In the genomic region with DNA sequence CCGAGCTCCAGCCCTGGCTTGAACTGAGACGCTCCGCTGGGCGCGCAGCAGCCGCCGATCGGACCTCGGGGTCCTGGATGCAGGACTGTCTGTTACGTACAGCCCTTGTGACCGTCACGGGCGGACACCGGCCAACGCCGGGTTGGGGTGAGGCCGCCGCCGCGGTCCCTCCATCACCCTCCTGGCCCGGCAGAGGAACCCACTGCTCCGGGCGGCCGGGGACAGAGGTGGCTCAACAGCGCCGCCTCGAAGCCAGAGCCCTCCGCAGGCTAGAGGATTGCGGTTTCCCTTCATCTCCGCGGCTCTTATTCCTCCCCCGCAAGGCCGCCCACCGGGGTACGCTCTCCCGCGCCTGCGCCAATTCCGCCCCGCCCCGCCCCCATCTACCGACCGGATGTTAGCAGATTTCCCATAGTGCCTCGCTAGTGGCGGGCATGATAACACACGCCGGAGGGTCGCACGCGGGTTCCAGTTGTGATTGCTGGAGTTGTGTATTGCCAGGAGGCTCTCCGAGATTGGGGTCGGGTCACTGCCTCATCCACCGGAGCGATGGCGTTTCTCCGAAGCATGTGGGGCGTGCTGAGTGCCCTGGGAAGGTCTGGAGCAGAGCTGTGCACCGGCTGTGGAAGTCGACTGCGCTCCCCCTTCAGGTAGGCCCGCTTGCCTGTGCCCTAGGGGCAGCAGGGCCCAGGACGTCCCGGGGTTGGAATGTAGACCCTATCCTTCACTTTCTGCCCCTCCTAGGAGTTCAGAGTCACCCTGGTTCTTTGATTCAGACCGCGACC, we compare ENCODE assay signal across 8 cellular contexts. TPM values are rescaled to one million over a fixed set of nuclear protein-coding genes. Genes with fewer than 3 reads are reported as not detected.
DNase-seq lines count a peak whose midpoint lies in the region; ATAC-seq and TF ChIP-seq lines count a peak whose summit lies in the region.

Gene TFAM (plus strand): TSS at position 412 of the 785 bp plus-strand sequence. CDS start 138 bp downstream, at position 550.

- H3K4me1 Mint-ChIP-seq in chondrocyte (ENCODE audit: low read depth), result peaks cover 23% of the 10 kb centered on the region

- peak within 1 kb of the TSS; percentile 98 for H3K27ac Mint-ChIP-seq in chondrocyte (ENCODE audit: unreplicated experiment)

- peaks cover 3% of the 10 kb centered on the region for H3K36me3 Mint-ChIP-seq in chondrocyte (ENCODE audit: low read depth)

- H3K4me3 Mint-ChIP-seq in chondrocyte (ENCODE audit: unreplicated experiment), result peak within 1 kb of the TSS; percentile 98

- TF ChIP-seq CTCF in chondrocyte (IDR thresholded peaks at IDR 0.05), result peak; percentile 69

- ATAC-seq in GM19035 (IDR thresholded peaks at IDR 0.05; ENCODE audit: unreplicated experiment) (peak; percentile 92), HG03354 (IDR thresholded peaks at IDR 0.05; ENCODE audit: poor library complexity, severe bottlenecking, unreplicated experiment) (peak; percentile 82)

- H3K9me3 Mint-ChIP-seq in chondrocyte (ENCODE audit: low read depth), result no peaks in the 10 kb centered on the region

- DNase-seq in Ammon's horn (ENCODE audit: low spot score) (peak; percentile 95), NCI-H446 (lab: John Stamatoyannopoulos, UW) (peak; percentile 64 to 86), chondrocyte (ENCODE audit: low spot score) (peak; percentile 95), kidney glomerular epithelial cell (lab: John Stamatoyannopoulos, UW) (peak; percentile 49)
- peak; percentile 94 for DNase-seq in activated CD4-positive, alpha-beta T cell treated with anti-CD3 and anti-CD28 coated beads for 1 hour
- DNase-seq in stimulated activated CD4-positive, alpha-beta T cell treated with anti-CD3 and anti-CD28 coated beads, Interleukin-1b, Interleukin-23, amount 100 ng/mL, for 1 hour (ENCODE audit: low read depth in 2 of 2), result peak; percentile 86 to 97

- H3K27me3 Mint-ChIP-seq in chondrocyte (ENCODE audit: low read depth), result no peaks in the 10 kb centered on the region

RNA-seq across cellular contexts. Expression of gene TFAM, which starts in this region (rescaled TPM):
- 14.8 to 16.1 TPM (median 15.5 TPM) in 3 replicates for total RNA-seq in chondrocyte

Comparison
In these comparisons a context has a peak if more than half of its experiments do, and no peak if none do; other contexts are left out.
1. Peak in every context shown above with its lines: DNase-seq and ATAC-seq.